ENCODE assay signal across 12 cellular contexts in genomic region chr17:34327595-34327994, GRCh38. TPM values are rescaled to one million over a fixed set of nuclear protein-coding genes. Genes with fewer than 3 reads are reported as not detected.
DNase-seq lines count a peak whose midpoint lies in the region; ATAC-seq and TF ChIP-seq lines count a peak whose summit lies in the region.
"Not testable (repeated sequence)": the region's sequence is repeated elsewhere in the genome, so short reads cannot be mapped to it uniquely, and the experiment has no call there.
"Had no signal": no experiment of that assay in that cellular context is flagged by ENCODE, and none has a peak within 500 bp of the region (broad histone marks: within the 10 kb centered on the region; RNA-seq: fewer than 3 reads in every experiment).

No MANE protein-coding gene starts in this region.

- not testable (repeated sequence) for TF ChIP-seq CTCF in IMR-90 (conservative IDR thresholded peaks at IDR 0.05; ENCODE audit: low read depth, low read length); nephron (IDR thresholded peaks at IDR 0.05; ENCODE audit: unreplicated experiment in 3 of 3)

- not testable (repeated sequence) for H3K27me3 ChIP-seq in IMR-90 (ENCODE audit: control insufficient read depth, insufficient read depth, low read length); adipocyte (replicated peaks; ENCODE audit: control insufficient read depth, insufficient read depth, low read length)

- not testable (repeated sequence) for H3K4me3 Mint-ChIP-seq in nephron

- in situ Hi-C loops in IMR-90 (cut with MboI; ENCODE audit: low sequenced_read_pairs) = not testable (repeated sequence)

- no CpG with 5 or more reads among the region's 5 CpGs for WGBS in IMR-90 (ENCODE audit: extremely low coverage in 2 of 2, insufficient read length in 1 of 2), 2 experiments

- not testable (repeated sequence) for H3K9me3 ChIP-seq in IMR-90 (ENCODE audit: control insufficient read depth, insufficient read depth, low read length)
- H3K9me3 ChIP-seq in adipocyte (ENCODE audit: control insufficient read depth, low read length) = peaks cover 10% of the 10 kb centered on the region

- H3K27ac ChIP-seq in IMR-90 (ENCODE audit: insufficient read depth, low read length) = not testable (repeated sequence)

- not testable (repeated sequence) for H4K91ac ChIP-seq in IMR-90 (ENCODE audit: insufficient read depth, low read depth, low read length)

- not testable (repeated sequence) for H2BK5ac ChIP-seq in IMR-90 (ENCODE audit: low read depth, low read length, poor library complexity, severe bottlenecking)

- H4K20me1 ChIP-seq in IMR-90 (ENCODE audit: insufficient read depth, low read length) = not testable (repeated sequence)

- H3K27me3 Mint-ChIP-seq in nephron (ENCODE audit: low read depth) = not testable (repeated sequence)

- not testable (repeated sequence) for H2BK15ac ChIP-seq in IMR-90 (ENCODE audit: low read depth, low read length)

- H3K9ac ChIP-seq in IMR-90 (ENCODE audit: low read depth, low read length); adipocyte (ENCODE audit: low read length): not testable (repeated sequence)

- not testable (repeated sequence) for H2BK120ac ChIP-seq in IMR-90 (ENCODE audit: low read depth, low read length)

- H3K4me2 ChIP-seq in IMR-90 (ENCODE audit: low read depth, low read length) = not testable (repeated sequence)

- not testable (repeated sequence) for H3K23ac ChIP-seq in IMR-90 (ENCODE audit: low read depth, low read length)

- not testable (repeated sequence) for TF ChIP-seq RAD21 in IMR-90 (IDR thresholded peaks at IDR 0.05; ENCODE audit: low read length)

- POLR2A ChIA-PET in IMR-90 (lab: Charles Lee; ENCODE audit: unreplicated experiment) = not testable (repeated sequence)

- not testable (repeated sequence) for H3K14ac ChIP-seq in IMR-90 (replicated peaks; ENCODE audit: low read depth, low read length)

- intact Hi-C loops in IMR-90 (cut with micrococcal nuclease); Right ventricle myocardium superior (cut with DNase I): not testable (repeated sequence)

- H3K9me1 ChIP-seq in IMR-90 (ENCODE audit: insufficient read depth, low read length) = not testable (repeated sequence)

- dilution Hi-C loops in IMR-90 (cut with HindIII; ENCODE audit: low sequenced_read_pairs, unreplicated experiment) = not testable (repeated sequence)

- not testable (repeated sequence) for H2AFZ ChIP-seq in IMR-90 (replicated peaks; ENCODE audit: low read length, poor library complexity)

- H2AK9ac ChIP-seq in IMR-90 (replicated peaks; ENCODE audit: low read depth, low read length, poor library complexity) = not testable (repeated sequence)

- H3K4me1 Mint-ChIP-seq in nephron = peaks cover 11% of the 10 kb centered on the region

- not testable (repeated sequence) for BruUV-seq in IMR-90 (replicated peaks; lab: Mats Ljungman, UMichigan)

- H3K18ac ChIP-seq in IMR-90 (ENCODE audit: low read depth, low read length) = not testable (repeated sequence)

- H3K27ac Mint-ChIP-seq in nephron = peak overlapping the region; percentile 66 to 95 (median 85)

- CTCF ChIA-PET in IMR-90 (lab: Yijun Ruan, JAX) = not testable (repeated sequence)

- not testable (repeated sequence) for H2AK5ac ChIP-seq in IMR-90 (ENCODE audit: low read depth, low read length)

- not testable (repeated sequence) for H3K4ac ChIP-seq in IMR-90 (ENCODE audit: low read depth, low read length)

- H4K5ac ChIP-seq in IMR-90 (ENCODE audit: low read depth, low read length) = not testable (repeated sequence)

- H3K9me3 Mint-ChIP-seq in nephron = peaks cover 12% of the 10 kb centered on the region

- not testable (repeated sequence) for H3K36me3 ChIP-seq in IMR-90 (ENCODE audit: control insufficient read depth, insufficient read depth, low read length); adipocyte (ENCODE audit: control insufficient read depth, insufficient read depth, low read length, severe bottlenecking)

- not testable (repeated sequence) for TF ChIP-seq POLR2A in IMR-90 (IDR thresholded peaks at IDR 0.05; ENCODE audit: low read depth, low read length)

- H3K4me1 ChIP-seq in IMR-90 (ENCODE audit: control insufficient read depth, insufficient read depth, low read length); adipocyte (ENCODE audit: control insufficient read depth, insufficient read depth, low read length): not testable (repeated sequence)

- DNase-seq in EH (ENCODE audit: low read depth) (peak; percentile 34), IMR-90 (peak; percentile 19), adipocyte (ENCODE audit: low read depth) (peak; percentile 76), fibroblast of gingiva (ENCODE audit: low read depth) (peak; percentile 80), fibroblast of the conjunctiva (ENCODE audit: low read depth) (peak; percentile 51)
- not testable (repeated sequence) for DNase-seq in Right ventricle myocardium superior

- not testable (repeated sequence) for H3K56ac ChIP-seq in IMR-90 (ENCODE audit: extremely low read depth, insufficient read depth, low read length)

- H4K8ac ChIP-seq in IMR-90 (ENCODE audit: low read depth in 2 of 2, low read length in 2 of 2) = not testable (repeated sequence)

- H3K79me1 ChIP-seq in IMR-90 (ENCODE audit: low read depth in 1 of 2, low read length in 2 of 2) = not testable (repeated sequence)

- not testable (repeated sequence) for H3K4me3 ChIP-seq in IMR-90 (ENCODE audit: insufficient read depth, low read depth, low read length); adipocyte (ENCODE audit: low read length)

- not testable (repeated sequence) for H2BK20ac ChIP-seq in IMR-90 (ENCODE audit: low read depth, low read length)

- not testable (repeated sequence) for H3K36me3 Mint-ChIP-seq in nephron (ENCODE audit: low read depth)

- ATAC-seq in IMR-90 (ENCODE audit: low read depth) = not testable (repeated sequence)
- peak; percentile 67 for ATAC-seq in Right ventricle myocardium superior (ENCODE audit: poor library complexity)

RNA-seq across cellular contexts. Expression of gene CCL8, which starts 8.4 kb away (rescaled TPM):
- total RNA-seq in IMR-90 (2012; rRNA removed) (not detected in 2 replicates), Right ventricle myocardium superior (not detected)
- polyA plus RNA-seq in IMR-90 (2012; rRNA removed) = not detected in 2 replicates
- not detected in 2 replicates for polyA plus RNA-seq in IMR-90 (2012; cell fraction: cytosol; rRNA removed)
- polyA plus RNA-seq in IMR-90 (2012; cell fraction: nucleus; rRNA removed; ENCODE audit: low replicate concordance) = not detected in 2 replicates
- total RNA-seq: A172; CD4-positive, alpha-beta memory T cell; H9; HFFc6; HT1080 had no signal
- polyA plus RNA-seq: CD4-positive, alpha-beta memory T cell had no signal

RNA-seq across cellular contexts. Expression of gene CCL13, which starts 28.7 kb away (rescaled TPM):
- 0.18 TPM in 1 of 2 replicates, not detected in the other for total RNA-seq in IMR-90 (2012; rRNA removed)
- polyA plus RNA-seq in IMR-90 (2012; rRNA removed) = not detected in 2 replicates
- polyA plus RNA-seq in IMR-90 (2012; cell fraction: cytosol; rRNA removed) = not detected in 2 replicates
- polyA plus RNA-seq in IMR-90 (2012; cell fraction: nucleus; rRNA removed; ENCODE audit: low replicate concordance) = not detected in 2 replicates
- total RNA-seq in Right ventricle myocardium superior = 1.6 TPM
- total RNA-seq: A172; CD4-positive, alpha-beta memory T cell; H9; HFFc6; HT1080 had no signal
- polyA plus RNA-seq: CD4-positive, alpha-beta memory T cell had no signal

RNA-seq across cellular contexts. Expression of gene CCL1, which starts 35.4 kb away (rescaled TPM):
- total RNA-seq in IMR-90 (2012; rRNA removed) (not detected in 2 replicates), Right ventricle myocardium superior (not detected)
- polyA plus RNA-seq in IMR-90 (2012; rRNA removed) = not detected in 2 replicates
- polyA plus RNA-seq in IMR-90 (2012; cell fraction: cytosol; rRNA removed) = not detected in 2 replicates
- not detected in 2 replicates for polyA plus RNA-seq in IMR-90 (2012; cell fraction: nucleus; rRNA removed; ENCODE audit: low replicate concordance)
- total RNA-seq: A172; CD4-positive, alpha-beta memory T cell; H9; HT1080 had no signal
- polyA plus RNA-seq: CD4-positive, alpha-beta memory T cell had no signal

RNA-seq across cellular contexts. Expression of gene CCL11, which starts 42.1 kb away (rescaled TPM):
- total RNA-seq in IMR-90 (2012; rRNA removed) (not detected in 2 replicates), Right ventricle myocardium superior (4.0 TPM)
- not detected in 2 replicates for polyA plus RNA-seq in IMR-90 (2012; rRNA removed)
- not detected in 2 replicates for polyA plus RNA-seq in IMR-90 (2012; cell fraction: cytosol; rRNA removed)
- not detected in 2 replicates for polyA plus RNA-seq in IMR-90 (2012; cell fraction: nucleus; rRNA removed; ENCODE audit: low replicate concordance)
- total RNA-seq: A172; CD4-positive, alpha-beta memory T cell; H9; HFFc6; HT1080 had no signal
- polyA plus RNA-seq: CD4-positive, alpha-beta memory T cell had no signal

RNA-seq across cellular contexts. Expression of gene CCL7, which starts 57.6 kb away (rescaled TPM):
- total RNA-seq in IMR-90 (2012; rRNA removed) (0.18 and 0.28 TPM in 2 replicates), Right ventricle myocardium superior (not detected)
- polyA plus RNA-seq in IMR-90 (2012; rRNA removed) = 0.24 and 0.58 TPM in 2 replicates
- 0.15 and 0.27 TPM in 2 replicates for polyA plus RNA-seq in IMR-90 (2012; cell fraction: cytosol; rRNA removed)
- not detected in 2 replicates for polyA plus RNA-seq in IMR-90 (2012; cell fraction: nucleus; rRNA removed; ENCODE audit: low replicate concordance)
- total RNA-seq: A172; CD4-positive, alpha-beta memory T cell; H9; HFFc6; HT1080 had no signal
- polyA plus RNA-seq: CD4-positive, alpha-beta memory T cell had no signal
